ENCODE assay signal across 8 cellular contexts in genomic region chr21:33490991-33491372, GRCh38. TPM values are rescaled to one million over a fixed set of nuclear protein-coding genes. Genes with fewer than 3 reads are reported as not detected.
A peak's percentile ranks its signal among the peaks of the same experiment; 100 is the strongest.
DNase-seq lines count a peak whose midpoint lies in the region; ATAC-seq and TF ChIP-seq lines count a peak whose summit lies in the region.

No MANE protein-coding gene starts in this region.

- 14 to 15% methylated on average over 11 to 12 of the region's 12 CpGs for WGBS in upper lobe of left lung, 2 donors

- no peaks in the 10 kb centered on the region for H3K27me3 ChIP-seq in CD8-positive, alpha-beta T cell (ENCODE audit: insufficient read depth, low read length)
- H3K27me3 ChIP-seq in breast epithelium (no peaks in the 10 kb centered on the region), lower lobe of right lung (ENCODE audit: low read depth) (no peaks in the 10 kb centered on the region), upper lobe of left lung (no peaks in the 10 kb centered on the region)

- H3K4me1 ChIP-seq in CD8-positive, alpha-beta T cell (ENCODE audit: insufficient read depth, low read length), result peaks cover 9% of the 10 kb centered on the region
- H3K4me1 ChIP-seq in breast epithelium (no peaks in the 10 kb centered on the region), lower lobe of right lung (peaks cover 14% of the 10 kb centered on the region), upper lobe of left lung (peaks cover 4 to 14% (median 10%) of the 10 kb centered on the region in 4 donors)

- no peaks in the 10 kb centered on the region for H3K9me3 ChIP-seq in CD8-positive, alpha-beta T cell (ENCODE audit: low read length)
- H3K9me3 ChIP-seq in breast epithelium (no peaks in the 10 kb centered on the region), lower lobe of right lung (no peaks in the 10 kb centered on the region), upper lobe of left lung (no peaks in the 10 kb centered on the region)

- H3K4me1 Mint-ChIP-seq in CD8-positive, alpha-beta T cell (ENCODE audit: low read depth), result peaks cover 11% of the 10 kb centered on the region

- peak overlapping the region; percentile 95 for H3K4me3 ChIP-seq in CD8-positive, alpha-beta T cell (ENCODE audit: low read depth, low read length)
- H3K4me3 ChIP-seq in LNCaP clone FGC (ENCODE audit: low read depth, low read length), result peak overlapping the region; percentile 67
- peak overlapping the region; percentile 67 to 94 (median 85) for H3K4me3 ChIP-seq in breast epithelium
- H3K4me3 ChIP-seq in lower lobe of right lung, result peak overlapping the region; percentile 86
- H3K4me3 ChIP-seq in upper lobe of left lung, result peak overlapping the region; percentile 60 to 90 (median 83)

- no peak for TF ChIP-seq POLR2A in breast epithelium (IDR thresholded peaks at IDR 0.05)
- no peak for TF ChIP-seq POLR2A in upper lobe of left lung (IDR thresholded peaks at IDR 0.05)

- CTCF ChIA-PET in CD8-positive, alpha-beta T cell (lab: Charles Lee), result interaction anchor here (1.5 to 2.1 kb wide), 2 partner anchors 9 to 11 kb away, joined by 4 to 15 read pairs; partner anchors contain the start of gene TMEM50B

- no peaks in the 10 kb centered on the region for H3K27me3 Mint-ChIP-seq in CD8-positive, alpha-beta T cell (ENCODE audit: low read depth)

- peak overlapping the region; percentile 92 for H3K4me3 Mint-ChIP-seq in CD8-positive, alpha-beta T cell

- no peaks in the 10 kb centered on the region for H3K9me3 Mint-ChIP-seq in CD8-positive, alpha-beta T cell

- intact Hi-C loops in CD8-positive, alpha-beta T cell (cut with DNase I, micrococcal nuclease), result loop anchor here (1.0 to 5.0 kb wide), 12 partner anchors 11 to 1214 kb away; partner anchors contain the start of genes CRYZL1 (in 1 of the 2), DONSON (in 1 of the 2), GART (in 1 of the 2) and IFNAR1 (in 1 of the 2)
- intact Hi-C loops in breast epithelium (cut with DNase I; ENCODE audit: low total_unique reads) (no loop called here), lower lobe of right lung (cut with DNase I) (no loop called here)

- peak overlapping the region; percentile 60 for H3K27ac ChIP-seq in CD8-positive, alpha-beta T cell (ENCODE audit: low read depth, low read length)
- peak overlapping the region; percentile 87 for H3K27ac ChIP-seq in breast epithelium
- H3K27ac ChIP-seq in lower lobe of right lung, result peak overlapping the region; percentile 81
- H3K27ac ChIP-seq in upper lobe of left lung, result peak overlapping the region; percentile 75 to 93 (median 84)

- no peak for ATAC-seq in CD8-positive, alpha-beta T cell
- peak; percentile 8 to 12 for ATAC-seq in lower lobe of right lung
- no peak for ATAC-seq in upper lobe of left lung (ENCODE audit: low FRiP score in 2 of 2)
- no peak for ATAC-seq in GM18907 (IDR thresholded peaks at IDR 0.05; ENCODE audit: unreplicated experiment)

- no peaks in the 10 kb centered on the region for H3K36me3 ChIP-seq in CD8-positive, alpha-beta T cell (ENCODE audit: insufficient read depth, low read length)
- H3K36me3 ChIP-seq in breast epithelium (no peaks in the 10 kb centered on the region), lower lobe of right lung (no peaks in the 10 kb centered on the region), upper lobe of left lung (no peaks in the 10 kb centered on the region)

- peak overlapping the region; percentile 47 for H3K27ac Mint-ChIP-seq in CD8-positive, alpha-beta T cell

- DNase-seq in CD8-positive, alpha-beta T cell, result no peak
- DNase-seq in LNCaP clone FGC (ENCODE audit: low read depth), result no peak
- DNase-seq in breast epithelium (ENCODE audit: low spot score in 2 of 2), result no peak
- no peak for DNase-seq in lower lobe of right lung
- no peak for DNase-seq in upper lobe of left lung
- no peak for DNase-seq in DMS153 (lab: John Stamatoyannopoulos, UW)
- no peak for DNase-seq in GM10266 (ENCODE audit: extremely low spot score)

- no peak for TF ChIP-seq CTCF in CD8-positive, alpha-beta T cell (IDR thresholded peaks at IDR 0.05)
- TF ChIP-seq CTCF in LNCaP clone FGC (IDR thresholded peaks at IDR 0.05; ENCODE audit: control insufficient read depth, extremely low read depth, insufficient read depth), result no peak
- no peak for TF ChIP-seq CTCF in breast epithelium (IDR thresholded peaks at IDR 0.05)
- TF ChIP-seq CTCF in lower lobe of right lung (IDR thresholded peaks at IDR 0.05), result no peak
- no peak for TF ChIP-seq CTCF in upper lobe of left lung (IDR thresholded peaks at IDR 0.05)
- no peak for TF ChIP-seq CTCF in GM10266 (IDR thresholded peaks at IDR 0.05; ENCODE audit: control insufficient read depth, insufficient read depth, low read depth, missing control alignments)

- peaks cover 4% of the 10 kb centered on the region for H3K36me3 Mint-ChIP-seq in CD8-positive, alpha-beta T cell

- POLR2A ChIA-PET in CD8-positive, alpha-beta T cell (lab: Charles Lee), result interaction anchor here (0.7 to 3.8 kb wide), 6 partner anchors 10 to 166 kb away, joined by 3 to 96 read pairs (median 4); partner anchors contain the start of genes DONSON, IFNAR1, SON and TMEM50B

- no peak for TF ChIP-seq EP300 in upper lobe of left lung (IDR thresholded peaks at IDR 0.05)

RNA-seq across cellular contexts. Expression of gene DNAJC28, which starts 0.5 kb away (rescaled TPM):
- under 1 TPM; 0.22 to 0.33 TPM for total RNA-seq in CD8-positive, alpha-beta T cell
- total RNA-seq in breast epithelium (1 to 10 TPM; 2.0 to 3.0 (median 2.2) TPM), lower lobe of right lung (2.1 TPM), upper lobe of left lung (1 to 10 TPM in 5 of 6 donors, under 1 TPM in 1; 0.55 to 3.1 (median 1.6) TPM)

RNA-seq across cellular contexts. Expression of gene TMEM50B, which starts 11.2 kb away (rescaled TPM):
- total RNA-seq in CD8-positive, alpha-beta T cell, result 10 to 100 TPM; 32.6 to 34.0 TPM
- total RNA-seq in breast epithelium (10 to 100 TPM; 88.8 to 92.8 (median 91.8) TPM), lower lobe of right lung (59.6 TPM), upper lobe of left lung (100 to 1,000 TPM in 2 of 6 donors, 10 to 100 TPM in 4; 45.1 to 155 (median 68.0) TPM)

RNA-seq across cellular contexts. Expression of gene GART, which starts 50.9 kb away (rescaled TPM):
- 10 to 100 TPM; 17.6 to 23.5 TPM for total RNA-seq in CD8-positive, alpha-beta T cell
- 10 to 100 TPM; 80.6 to 90.8 (median 89.4) TPM for total RNA-seq in breast epithelium
- 53.8 TPM for total RNA-seq in lower lobe of right lung
- total RNA-seq in upper lobe of left lung, result 10 to 100 TPM; 55.9 to 89.8 (median 64.3) TPM

RNA-seq across cellular contexts. Expression of gene SON, which starts 51.9 kb away (rescaled TPM):
- total RNA-seq in CD8-positive, alpha-beta T cell, result 100 to 1,000 TPM; 418 to 422 TPM
- 100 to 1,000 TPM; 265 to 355 (median 330) TPM for total RNA-seq in breast epithelium
- total RNA-seq in lower lobe of right lung, result 322 TPM
- 1,000 to 10,000 TPM in 1 of 6 donors, 100 to 1,000 TPM in 5; 236 to 1,038 (median 307) TPM for total RNA-seq in upper lobe of left lung

Comparison
In these comparisons a context has a peak if more than half of its experiments do, and no peak if none do; other contexts are left out.
1. ATAC-seq: peak in lower lobe of right lung (2 of 2); none in CD8-positive, alpha-beta T cell (single experiment), upper lobe of left lung (0 of 2) and GM18907 (single experiment).
2. intact Hi-C loops: an anchor here in CD8-positive, alpha-beta T cell (1.0 to 5.0 kb wide); none called in breast epithelium and lower lobe of right lung.
3. Peak in every context shown above with its lines, with median percentiles within 50 percentile points of each other: H3K27ac ChIP-seq and H3K4me3 ChIP-seq.